Comparison of ENCODE assay signal across 24 cellular contexts in the genomic region with DNA sequence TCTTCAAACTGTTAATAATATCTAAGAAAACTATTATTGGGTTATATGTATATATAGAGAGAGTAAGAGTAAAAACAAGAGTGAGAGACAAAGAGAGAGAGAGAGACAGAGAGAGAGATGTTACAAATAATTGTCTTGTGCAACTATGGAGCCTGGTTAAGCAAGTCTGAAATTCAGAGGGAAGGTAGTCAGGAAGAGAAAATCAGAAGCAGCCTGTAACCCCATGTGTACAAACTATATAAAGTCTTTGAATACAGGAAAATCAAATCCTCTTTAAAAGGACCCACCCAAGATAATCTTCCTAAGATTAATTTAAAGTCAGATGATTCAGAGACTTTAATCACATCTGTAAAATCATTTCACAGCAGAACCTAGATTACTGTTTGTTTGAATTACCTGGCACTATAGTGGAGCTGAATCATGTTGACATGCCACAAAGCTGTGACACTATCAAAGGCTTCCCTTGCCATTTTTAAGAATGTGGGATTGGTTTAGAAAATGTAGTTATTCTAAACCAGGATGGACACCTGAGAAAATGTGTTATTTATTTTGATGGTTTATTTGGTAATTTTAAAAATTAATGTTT.
"Had no signal": no experiment of that assay in that cellular context is flagged by ENCODE, and none has a peak within 500 bp of the region (broad histone marks: within the 10 kb centered on the region; RNA-seq: fewer than 3 reads in every experiment).

No MANE protein-coding gene starts in this region.

- H2AFZ ChIP-seq: parathyroid adenoma had no signal

- H3K9me3 Mint-ChIP-seq: activated T-cell treated with anti-CD3 and anti-CD28 coated beads, Interleukin-2, amount 50 U/mL, for 24 hours had no signal

- H3K9me3 ChIP-seq: ascending aorta, tibial nerve had no signal

- H3K27me3 ChIP-seq: ascending aorta, brain microvascular endothelial cell, spleen, tibial nerve had no signal

- ATAC-seq: activated CD4-positive, CD25-positive, alpha-beta regulatory T cell treated with anti-CD3 and anti-CD28 coated beads, Interleukin-2, amount 50 U/mL, for 24 hours; activated naive CD4-positive, alpha-beta T cell treated with anti-CD3 and anti-CD28 coated beads, Interleukin-2, amount 50 U/mL, for 72 hours; left ventricle myocardium superior; right cardiac atrium; T-helper 17 cell had no signal

- DNase-seq: activated CD4-positive, alpha-beta T cell treated with anti-CD3 and anti-CD28 coated beads for 48 hours; activated CD4-positive, alpha-beta T cell treated with anti-CD3 and anti-CD28 coated beads, Interleukin-2, amount 50 U/mL, for 48 hours; activated CD8-positive, alpha-beta memory T cell treated with anti-CD3 and anti-CD28 coated beads for 24 hours; activated T-cell treated with anti-CD3 and anti-CD28 coated beads, Interleukin-2, amount 50 U/mL, for 24 hours; brain microvascular endothelial cell; central memory CD4-positive, alpha-beta T cell; endodermal cell; left ventricle myocardium superior; naive B cell; occipital lobe; right cardiac atrium; spleen; stimulated activated naive CD4-positive, alpha-beta T cell treated with Interleukin-2 at 50 U/mL for 16 hours; T-helper 17 cell; T1000; WERI-Rb-1 had no signal

- H3K79me2 ChIP-seq: parathyroid adenoma had no signal

- H3K27ac ChIP-seq: ascending aorta, brain microvascular endothelial cell, parathyroid adenoma, spleen, tibial nerve, WERI-Rb-1 had no signal

- H3K4me3 ChIP-seq: ascending aorta, spleen, tibial nerve had no signal

- FAIRE-seq: frontal cortex, islet of Langerhans had no signal

- H3K27ac Mint-ChIP-seq: activated naive CD4-positive, alpha-beta T cell treated with anti-CD3 and anti-CD28 coated beads, Interleukin-2, amount 50 U/mL, for 72 hours; activated T-cell treated with anti-CD3 and anti-CD28 coated beads, Interleukin-2, amount 50 U/mL, for 24 hours; endodermal cell; T-helper 17 cell had no signal

- H3K4me1 ChIP-seq: ascending aorta, parathyroid adenoma, spleen, tibial nerve had no signal

- H3K9ac ChIP-seq: parathyroid adenoma had no signal

- H3K36me3 Mint-ChIP-seq: activated naive CD4-positive, alpha-beta T cell treated with anti-CD3 and anti-CD28 coated beads, Interleukin-2, amount 50 U/mL, for 72 hours; naive B cell had no signal

- H3K27me3 Mint-ChIP-seq: activated T-cell treated with anti-CD3 and anti-CD28 coated beads, Interleukin-2, amount 50 U/mL, for 24 hours; naive B cell; T-helper 17 cell had no signal

- H3K4me3 Mint-ChIP-seq: activated T-cell treated with anti-CD3 and anti-CD28 coated beads, Interleukin-2, amount 50 U/mL, for 24 hours; endodermal cell; naive B cell; neural crest cell; T-helper 17 cell had no signal

- H3K36me3 ChIP-seq: ascending aorta, brain microvascular endothelial cell, spleen, tibial nerve, WERI-Rb-1 had no signal

- H3K4me1 Mint-ChIP-seq: naive B cell, T-helper 17 cell had no signal
